In the genomic region with DNA sequence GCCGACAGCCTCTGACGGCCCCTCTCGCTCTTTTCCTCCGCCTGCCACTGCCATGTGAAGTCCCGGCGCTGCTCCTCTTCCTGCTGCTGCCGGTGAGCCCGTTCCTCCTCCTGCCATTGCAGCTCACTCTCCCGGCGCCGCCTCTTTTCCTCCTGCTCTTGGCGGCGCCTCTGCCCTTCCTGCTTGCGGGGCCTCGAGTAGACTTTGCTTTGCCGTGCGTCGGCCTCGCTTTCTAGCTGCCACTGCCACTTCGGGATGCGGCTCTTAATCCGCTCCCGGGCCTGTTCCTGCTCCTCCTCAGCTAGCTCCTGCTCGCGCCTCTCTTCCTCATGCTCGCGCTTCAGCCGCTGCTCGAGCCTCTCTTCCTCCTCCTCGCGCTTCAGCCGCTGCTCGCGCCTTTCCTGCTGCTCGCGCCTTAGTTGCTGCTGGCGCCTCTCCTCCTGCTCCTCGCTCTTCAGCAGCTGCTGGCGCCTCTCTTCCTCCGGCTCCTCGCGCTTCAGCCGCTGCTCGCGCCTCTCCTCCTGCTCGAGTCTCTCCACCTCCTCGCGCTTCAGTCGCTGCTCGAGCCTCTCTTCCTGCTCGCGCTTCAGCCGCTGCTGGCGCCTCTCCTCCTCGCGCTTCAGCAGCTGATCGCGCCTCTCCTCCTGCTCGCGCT, we compare ENCODE assay signal across 10 cellular contexts. TPM values are rescaled to one million over a fixed set of nuclear protein-coding genes. Genes with fewer than 3 reads are reported as not detected.
DNase-seq lines count a peak whose midpoint lies in the region; ATAC-seq, FAIRE-seq and TF ChIP-seq lines count a peak whose summit lies in the region.
"Had no signal": no experiment of that assay in that cellular context is flagged by ENCODE, and none has a peak within 500 bp of the region (broad histone marks: within the 10 kb centered on the region; RNA-seq: fewer than 3 reads in every experiment).

No MANE protein-coding gene starts in this region.

- no peaks in the 10 kb centered on the region for H3K9me3 ChIP-seq in keratinocyte (ENCODE audit: control insufficient read depth, low read depth, low read length)
- H3K9me3 ChIP-seq: adrenal gland had no signal

- H3K4me3 ChIP-seq in astrocyte of the cerebellum (ENCODE audit: low read depth, low read length) (peak overlapping the region; percentile 39), keratinocyte (ENCODE audit: control insufficient read depth in 2 of 3, extremely low read depth in 1 of 3, insufficient read depth in 2 of 3, low read depth in 1 of 3, low read length in 3 of 3) (peak overlapping the region; percentile 40 to 61 (median 56))

- no peaks in the 10 kb centered on the region for H3K36me3 Mint-ChIP-seq in activated T-cell treated with anti-CD3 and anti-CD28 coated beads, Interleukin-2, amount 50 U/mL, for 4 hours (ENCODE audit: insufficient read depth)

- H3K36me3 ChIP-seq in keratinocyte (ENCODE audit: control insufficient read depth in 2 of 2, extremely low read depth in 1 of 2, insufficient read depth in 2 of 2, low read length in 2 of 2), result no peaks in the 10 kb centered on the region
- H3K36me3 ChIP-seq: adrenal gland, uterus had no signal

- TF ChIP-seq CTCF in astrocyte of the cerebellum (IDR thresholded peaks at IDR 0.05; ENCODE audit: low read depth, low read length, missing control alignments) (no peak), keratinocyte (optimal IDR thresholded peaks at IDR 0.05 in 1 of 3, IDR thresholded peaks at IDR 0.05 in 1 of 3, conservative IDR thresholded peaks at IDR 0.05 in 1 of 3; ENCODE audit: extremely low read depth in 1 of 3, insufficient read depth in 2 of 3, low read length in 3 of 3) (no peak)

- peaks cover 13% of the 10 kb centered on the region for H3K4me1 ChIP-seq in keratinocyte (ENCODE audit: control insufficient read depth, extremely low read depth, insufficient read depth, low read length)

- H3K4me2 ChIP-seq in keratinocyte (ENCODE audit: control insufficient read depth, extremely low read depth, insufficient read depth, low read depth, low read length), result peak overlapping the region; percentile 96

- no peaks in the 10 kb centered on the region for H3K79me2 ChIP-seq in keratinocyte (ENCODE audit: control insufficient read depth, insufficient read depth, low read length)

- dilution Hi-C loops in keratinocyte (cut with MboI; ENCODE audit: extremely low pct_ligation_motif_present, low sequenced_read_pairs), result no loop called here

- H3K4me3 Mint-ChIP-seq in activated T-cell treated with anti-CD3 and anti-CD28 coated beads, Interleukin-2, amount 50 U/mL, for 4 hours, result no peak overlapping the region

- H3K27me3 Mint-ChIP-seq in activated T-cell treated with anti-CD3 and anti-CD28 coated beads, Interleukin-2, amount 50 U/mL, for 4 hours (ENCODE audit: low read depth), result peaks cover 7% of the 10 kb centered on the region

- H4K20me1 ChIP-seq in keratinocyte (ENCODE audit: control insufficient read depth, extremely low read depth, insufficient read depth, low read length), result no peaks in the 10 kb centered on the region

- H2AFZ ChIP-seq in keratinocyte (ENCODE audit: control insufficient read depth, low read length), result peak overlapping the region; percentile 78

- in situ Hi-C loops in astrocyte of the cerebellum (cut with HindIII; ENCODE audit: low sequenced_read_pairs), result loop anchor here (5.0 kb wide), 1 partner anchor 61 kb away; no protein-coding TSS in a partner anchor

- H3K9me1 ChIP-seq in keratinocyte (ENCODE audit: control insufficient read depth, extremely low read depth, insufficient read depth, low read length), result no peaks in the 10 kb centered on the region

- H3K9ac ChIP-seq in keratinocyte (ENCODE audit: control insufficient read depth, extremely low read depth, insufficient read depth, low read length), result no peak overlapping the region

- no peaks in the 10 kb centered on the region for H3K4me1 Mint-ChIP-seq in activated T-cell treated with anti-CD3 and anti-CD28 coated beads, Interleukin-2, amount 50 U/mL, for 4 hours (ENCODE audit: low read depth)

- DNase-seq in activated T-cell treated with anti-CD3 and anti-CD28 coated beads, Interleukin-2, amount 50 U/mL, for 4 hours, result no peak
- DNase-seq in activated T-cell treated with anti-CD3 and anti-CD28 coated beads, Interleukin-2, amount 50 U/mL, for 1 hour, result no peak
- DNase-seq in NCI-H748 treated with DMSO at 0.1 percent for 48 hours (lab: John Stamatoyannopoulos, UW) (peak; percentile 38), astrocyte of the cerebellum (ENCODE audit: low read depth) (no peak), keratinocyte (ENCODE audit: low read depth, low spot score) (no peak)
- DNase-seq in stimulated activated CD4-positive, alpha-beta T cell treated with anti-CD3 and anti-CD28 coated beads, Interleukin-4, amount 100 ng/mL, for 24 hours, result peak; percentile 18

- H3K27ac ChIP-seq in keratinocyte (ENCODE audit: control insufficient read depth, insufficient read depth, low read length), result no peak overlapping the region
- H3K27ac ChIP-seq: adrenal gland, uterus had no signal

- ATAC-seq in activated T-cell treated with anti-CD3 and anti-CD28 coated beads, Interleukin-2, amount 50 U/mL, for 4 hours, result peak; percentile 51 to 60
- ATAC-seq in HG02973 (IDR thresholded peaks at IDR 0.05; ENCODE audit: unreplicated experiment) (no peak), GM21381 (IDR thresholded peaks at IDR 0.05; ENCODE audit: unreplicated experiment) (no peak)

- H3K27me3 ChIP-seq in keratinocyte (ENCODE audit: control insufficient read depth, extremely low read depth, insufficient read depth, low read length), result peaks cover 39% of the 10 kb centered on the region

- no peaks in the 10 kb centered on the region for H3K9me3 Mint-ChIP-seq in activated T-cell treated with anti-CD3 and anti-CD28 coated beads, Interleukin-2, amount 50 U/mL, for 4 hours

- FAIRE-seq in keratinocyte (lab: Jason Lieb, UNC), result no peak

RNA-seq across cellular contexts. Expression of a gene that starts 4.3 kb away (rescaled TPM):
- under 1 TPM in 2 of 3 donors, not detected in 1; 0.03 to 0.05 TPM for total RNA-seq in activated T-cell treated with anti-CD3 and anti-CD28 coated beads, Interleukin-2, amount 50 U/mL, for 4 hours
- 0.07 to 0.25 TPM (median 0.14 TPM) in 3 replicates for polyA plus RNA-seq in keratinocyte
- polyA plus RNA-seq in keratinocyte (2011; ENCODE audit: low read depth), result 90.7 TPM
- 0.19 TPM in 2 replicates for polyA plus RNA-seq in keratinocyte (2011; cell fraction: cytosol; rRNA removed)
- polyA plus RNA-seq in keratinocyte (2011; cell fraction: nucleus; rRNA removed), result 0.71 and 0.83 TPM in 2 replicates
- 0.30 and 42.4 TPM in 2 replicates for polyA plus RNA-seq in keratinocyte (2012; ENCODE audit: low replicate concordance)
- 0.03 to 0.13 TPM in 2 of 3 replicates, not detected in the other for polyA minus RNA-seq in keratinocyte
- polyA minus RNA-seq in keratinocyte (2011; cell fraction: cytosol; rRNA and poly(A)+ RNA removed), result not detected
- polyA minus RNA-seq in keratinocyte (2011; cell fraction: nucleus; rRNA and poly(A)+ RNA removed), result 0.47 and 0.53 TPM in 2 replicates
- total RNA-seq: uterus had no signal

RNA-seq across cellular contexts. Expression of a gene that starts 22.1 kb away (rescaled TPM):
- total RNA-seq in activated T-cell treated with anti-CD3 and anti-CD28 coated beads, Interleukin-2, amount 50 U/mL, for 4 hours, result not detected
- polyA plus RNA-seq in keratinocyte, result 0.08 TPM in 1 of 3 replicates, not detected in the others
- 0.21 TPM for polyA plus RNA-seq in keratinocyte (2011; ENCODE audit: low read depth)
- 0.03 and 0.21 TPM in 2 replicates for polyA plus RNA-seq in keratinocyte (2011; cell fraction: cytosol; rRNA removed)
- polyA plus RNA-seq in keratinocyte (2011; cell fraction: nucleus; rRNA removed), result 0.05 and 0.34 TPM in 2 replicates
- polyA plus RNA-seq in keratinocyte (2012; ENCODE audit: low replicate concordance), result 0.06 and 0.10 TPM in 2 replicates
- polyA minus RNA-seq in keratinocyte, result 0.16 TPM in 1 of 3 replicates, not detected in the others
- not detected for polyA minus RNA-seq in keratinocyte (2011; cell fraction: cytosol; rRNA and poly(A)+ RNA removed)
- 0.21 and 0.23 TPM in 2 replicates for polyA minus RNA-seq in keratinocyte (2011; cell fraction: nucleus; rRNA and poly(A)+ RNA removed)
- total RNA-seq: adrenal gland, uterus had no signal
- polyA plus RNA-seq: adrenal gland had no signal

RNA-seq across cellular contexts. Expression of a gene that starts 48.0 kb away (rescaled TPM):
- not detected for total RNA-seq in activated T-cell treated with anti-CD3 and anti-CD28 coated beads, Interleukin-2, amount 50 U/mL, for 4 hours
- 0.37 to 0.64 TPM (median 0.42 TPM) in 3 replicates for polyA plus RNA-seq in keratinocyte
- 10.9 TPM for polyA plus RNA-seq in keratinocyte (2011; ENCODE audit: low read depth)
- 0.31 and 0.75 TPM in 2 replicates for polyA plus RNA-seq in keratinocyte (2011; cell fraction: cytosol; rRNA removed)
- polyA plus RNA-seq in keratinocyte (2011; cell fraction: nucleus; rRNA removed), result 0.99 and 3.8 TPM in 2 replicates
- polyA plus RNA-seq in keratinocyte (2012; ENCODE audit: low replicate concordance), result 0.18 and 5.0 TPM in 2 replicates
- 0.43 to 1.2 TPM (median 0.49 TPM) in 3 replicates for polyA minus RNA-seq in keratinocyte
- 0.77 TPM for polyA minus RNA-seq in keratinocyte (2011; cell fraction: cytosol; rRNA and poly(A)+ RNA removed)
- 1.2 and 1.6 TPM in 2 replicates for polyA minus RNA-seq in keratinocyte (2011; cell fraction: nucleus; rRNA and poly(A)+ RNA removed)
- total RNA-seq: adrenal gland, uterus had no signal
- polyA plus RNA-seq: adrenal gland had no signal

Comparison
In these comparisons a context has a peak if more than half of its experiments do, and no peak if none do; other contexts are left out.
1. ATAC-seq: peak in activated T-cell treated with anti-CD3 and anti-CD28 coated beads, Interleukin-2, amount 50 U/mL, for 4 hours (2 of 2); none in HG02973 (single experiment) and GM21381 (single experiment).
2. DNase-seq: peak in NCI-H748 treated with DMSO at 0.1 percent for 48 hours (single experiment) and stimulated activated CD4-positive, alpha-beta T cell treated with anti-CD3 and anti-CD28 coated beads, Interleukin-4, amount 100 ng/mL, for 24 hours (single experiment); none in activated T-cell treated with anti-CD3 and anti-CD28 coated beads, Interleukin-2, amount 50 U/mL, for 4 hours (single experiment), activated T-cell treated with anti-CD3 and anti-CD28 coated beads, Interleukin-2, amount 50 U/mL, for 1 hour (single experiment), astrocyte of the cerebellum (single experiment) and keratinocyte (single experiment).